2 cellular contexts compared by ENCODE assay signal in genomic region chr12:93322784-93323183, GRCh38.
A peak's percentile ranks its signal among the peaks of the same experiment; 100 is the strongest.
TF ChIP-seq lines count a peak whose summit lies in the region.

No MANE protein-coding gene starts in this region.

TF ChIP-seq in K562, 482 proteins besides CTCF, POLR2A, EP300 and RAD21 (continued from another document and continues in another):
- no peak for TF ChIP-seq SFPQ (IDR thresholded peaks at IDR 0.05; ENCODE audit: low read depth, low read length)
- TF ChIP-seq ZNF449 (CRISPR knock-in tag; IDR thresholded peaks at IDR 0.05) = no peak
- TF ChIP-seq MEF2A (IDR thresholded peaks at IDR 0.05; ENCODE audit: control insufficient read depth, low read depth, low read length) = no peak
- no peak for TF ChIP-seq RBFOX2 (IDR thresholded peaks at IDR 0.05; ENCODE audit: low read depth, low read length)
- TF ChIP-seq CUX1 (CRISPR knock-in tag; IDR thresholded peaks at IDR 0.05) = no peak
- TF ChIP-seq MTA3 (IDR thresholded peaks at IDR 0.05; ENCODE audit: borderline replicate concordance) = no peak
- TF ChIP-seq NRF1 (conservative IDR thresholded peaks at IDR 0.05 in 1 of 2, IDR thresholded peaks at IDR 0.05 in 1 of 2) = no peak
- TF ChIP-seq ATF7 (IDR thresholded peaks at IDR 0.05) = 0 out of 2 replicates have a peak, but pooled peaks have one; percentile 19
- TF ChIP-seq ETV6 (IDR thresholded peaks at IDR 0.05; ENCODE audit: borderline replicate concordance in 1 of 2, low read depth in 2 of 2, low read length in 1 of 2) = no peak
- TF ChIP-seq ETV6 (CRISPR knock-in tag; IDR thresholded peaks at IDR 0.05; ENCODE audit: borderline replicate concordance) = no peak
- TF ChIP-seq ZFX (CRISPR knock-in tag; IDR thresholded peaks at IDR 0.05) = peak; percentile 20; the same call in 1 of the 2 replicates
- TF ChIP-seq PCBP2 (IDR thresholded peaks at IDR 0.05; ENCODE audit: low read depth, low read length, poor library complexity, severe bottlenecking) = no peak
- no peak for TF ChIP-seq ZNF311 (CRISPR knock-in tag; IDR thresholded peaks at IDR 0.05)
- TF ChIP-seq SPI1 (IDR thresholded peaks at IDR 0.05; ENCODE audit: borderline replicate concordance, low read depth, low read length) = 0 out of 2 replicates have a peak, but pooled peaks have one; percentile 28
- no peak for TF ChIP-seq C11orf30 (IDR thresholded peaks at IDR 0.05; ENCODE audit: low read depth)
- no peak for TF ChIP-seq ELF2 (CRISPR knock-in tag; IDR thresholded peaks at IDR 0.05)
- no peak for TF ChIP-seq ELK3 (CRISPR knock-in tag; IDR thresholded peaks at IDR 0.05)
- TF ChIP-seq MCM7 (IDR thresholded peaks at IDR 0.05) = no peak
- TF ChIP-seq ZNF212 (CRISPR knock-in tag; IDR thresholded peaks at IDR 0.05) = no peak

TF ChIP-seq in WTC11, 78 proteins besides CTCF, POLR2A, EP300 and RAD21 (continued from another document):
- TF ChIP-seq ATF6 (CRISPR knock-in tag; IDR thresholded peaks at IDR 0.05) (no peak), SMAD4 (CRISPR knock-in tag; IDR thresholded peaks at IDR 0.05) (no peak), NFYB (CRISPR knock-in tag; conservative IDR thresholded peaks at IDR 0.05; ENCODE audit: low read depth) (no peak), HMGA2 (CRISPR knock-in tag; IDR thresholded peaks at IDR 0.05) (no peak), MXD4 (CRISPR knock-in tag; IDR thresholded peaks at IDR 0.05; ENCODE audit: borderline replicate concordance) (no peak), ZNF396 (CRISPR knock-in tag; IDR thresholded peaks at IDR 0.05; ENCODE audit: borderline replicate concordance) (no peak)
